31 cellular contexts compared by ENCODE assay signal in genomic region chrX:46662594-46662993, GRCh38.
"Had no signal": no experiment of that assay in that cellular context is flagged by ENCODE, and none has a peak within 500 bp of the region (broad histone marks: within the 10 kb centered on the region; RNA-seq: fewer than 3 reads in every experiment).

No MANE protein-coding gene starts in this region.

- H3K27ac ChIP-seq: breast epithelium, cardiac muscle cell, colonic mucosa, epithelial cell of prostate, esophagus squamous epithelium, foreskin keratinocyte, gastrocnemius medialis, heart left ventricle, WERI-Rb-1 had no signal

- H3K9me3 ChIP-seq: breast epithelium, colonic mucosa, esophagus squamous epithelium, gastrocnemius medialis had no signal

- ATAC-seq: activated CD4-positive, CD25-positive, alpha-beta regulatory T cell treated with anti-CD3 and anti-CD28 coated beads, Interleukin-2, amount 50 U/mL, for 24 hours; activated CD8-positive, alpha-beta T cell treated with anti-CD3 and anti-CD28 coated beads for 36 hours; activated T-cell treated with anti-CD3 and anti-CD28 coated beads, Interleukin-2, amount 50 U/mL, for 4 hours; activated T-helper 17 cell treated with anti-CD3 and anti-CD28 coated beads, Interleukin-2, amount 50 U/mL, for 72 hours; foreskin keratinocyte; gastrocnemius medialis; heart left ventricle; T-helper 17 cell had no signal

- DNase-seq: activated B cell treated with CpG ODN at 0.5 μM for 24 hours; activated CD4-positive, alpha-beta T cell treated with anti-CD3 and anti-CD28 coated beads for 48 hours; activated CD4-positive, alpha-beta T cell treated with anti-CD3 and anti-CD28 coated beads, Interleukin-2, amount 50 U/mL, for 1 hour; activated CD4-positive, alpha-beta T cell treated with anti-CD3 and anti-CD28 coated beads, Interleukin-2, amount 50 U/mL, for 48 hours; activated CD8-positive, alpha-beta memory T cell treated with anti-CD3 and anti-CD28 coated beads for 24 hours; activated CD8-positive, alpha-beta T cell treated with anti-CD3 and anti-CD28 coated beads for 36 hours; activated effector memory CD4-positive, alpha-beta T cell treated with Interleukin-2 at 50 U/mL for 16 hours; activated gamma-delta T cell treated with Interleukin-2 at 50 U/mL for 16 hours; activated naive CD4-positive, alpha-beta T cell treated with anti-CD3 and anti-CD28 coated beads, Interleukin-2, amount 50 U/mL, for 16 hours; activated naive CD4-positive, alpha-beta T cell treated with Interleukin-2 at 50 U/mL for 16 hours; activated T-cell treated with anti-CD3 and anti-CD28 coated beads, Interleukin-2, amount 50 U/mL, for 4 hours; amygdala; aorta; central memory CD4-positive, alpha-beta T cell; cerebellar nuclear complex; colonic mucosa; effector CD8-positive, alpha-beta T cell; esophagus squamous epithelium; foreskin keratinocyte; gastrocnemius medialis; glutamatergic neuron; heart left ventricle; T-helper 1 cell; T-helper 17 cell; T1000; WERI-Rb-1 had no signal

- H3K4me1 ChIP-seq: breast epithelium, colonic mucosa, gastrocnemius medialis, heart left ventricle had no signal

- H3K27me3 ChIP-seq: colonic mucosa, esophagus squamous epithelium, foreskin keratinocyte, gastrocnemius medialis had no signal

- H3K4me3 ChIP-seq: breast epithelium, cardiac muscle cell, colonic mucosa, esophagus squamous epithelium, gastrocnemius medialis, heart left ventricle had no signal

- H3K36me3 ChIP-seq: breast epithelium, cardiac muscle cell, colonic mucosa, esophagus squamous epithelium, gastrocnemius medialis, heart left ventricle, WERI-Rb-1 had no signal
